Comparison of ENCODE assay signal across 8 cellular contexts in the genomic region with DNA sequence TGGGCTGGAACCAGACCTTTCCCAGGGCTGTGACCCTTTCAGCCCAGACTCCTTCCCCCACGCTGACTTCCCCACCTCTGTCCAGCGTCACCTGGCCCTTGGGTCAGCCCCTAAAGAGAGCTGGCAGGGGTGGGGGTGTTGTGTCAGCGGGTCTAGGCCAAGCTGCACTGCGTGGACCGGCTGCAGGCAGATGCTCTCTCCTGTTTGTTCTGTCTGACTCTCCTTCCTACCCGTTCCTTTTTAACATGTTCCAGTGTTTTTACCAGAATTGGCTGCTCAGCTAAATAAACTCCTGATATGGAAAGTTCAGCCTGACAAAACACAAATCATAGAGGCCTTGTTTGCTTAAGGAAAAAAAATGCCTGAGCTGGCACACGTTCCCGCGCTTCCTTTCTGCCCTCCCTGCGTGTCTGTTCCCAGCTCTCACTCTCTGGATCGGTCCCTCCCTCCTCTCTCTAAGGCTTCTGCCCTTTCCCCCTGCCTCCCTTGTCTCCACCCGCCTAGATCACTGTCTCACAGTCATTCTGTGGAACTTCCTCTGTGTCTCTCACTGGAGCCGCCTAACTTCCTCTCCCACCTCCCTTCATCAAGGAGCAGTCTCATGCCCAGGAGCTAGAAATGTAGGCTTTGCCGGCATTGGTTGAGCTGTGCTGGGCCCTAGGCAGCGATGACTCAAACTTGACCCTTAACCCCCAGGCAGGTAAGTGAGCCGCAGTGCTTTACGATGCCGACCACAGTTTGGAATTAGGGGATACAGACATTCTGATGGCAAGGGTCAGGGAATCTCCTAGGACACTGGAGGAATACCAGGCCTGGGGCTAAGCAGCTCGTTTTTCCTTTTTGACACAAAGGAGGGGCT. TPM values are rescaled to one million over a fixed set of nuclear protein-coding genes. Genes with fewer than 3 reads are reported as not detected.
DNase-seq lines count a peak whose midpoint lies in the region; TF ChIP-seq lines count a peak whose summit lies in the region.

No MANE protein-coding gene starts in this region.

- intact Hi-C loops in breast epithelium (cut with DNase I; ENCODE audit: low total_unique reads), result no loop called here

- H3K27ac ChIP-seq in breast epithelium (peak overlapping the region; percentile 75 to 84), layer of hippocampus (ENCODE audit: low read depth, low read length) (peak overlapping the region; percentile 71), substantia nigra (ENCODE audit: low read depth, low read length, poor library complexity, severe bottlenecking) (peak overlapping the region; percentile 22)

- in situ Hi-C loops in G401 (cut with HindIII; ENCODE audit: low sequenced_read_pairs), result no loop called here

- POLR2A ChIA-PET in HEK293T (lab: Yijun Ruan, JAX), result interaction anchor here (0.9 to 1.7 kb wide), 7 partner anchors 10 to 57 kb away, joined by 3 to 7 read pairs (median 3); no protein-coding TSS in a partner anchor

- TF ChIP-seq CTCF in breast epithelium (IDR thresholded peaks at IDR 0.05), result no peak

- no peak for TF ChIP-seq POLR2A in breast epithelium (IDR thresholded peaks at IDR 0.05)

- H3K9me3 ChIP-seq in breast epithelium, result no peaks in the 10 kb centered on the region

- peaks cover 0 to 10% of the 10 kb centered on the region in 2 donors for H3K4me1 ChIP-seq in breast epithelium

- peak overlapping the region in 1 of 3 donors; percentile 12 for H3K4me3 ChIP-seq in breast epithelium

- no peaks in the 10 kb centered on the region for H3K27me3 ChIP-seq in breast epithelium
- no peaks in the 10 kb centered on the region for H3K27me3 ChIP-seq in layer of hippocampus (ENCODE audit: control insufficient read depth, insufficient read depth, low read length)

- CTCF ChIA-PET in HEK293T (lab: Yijun Ruan, JAX), result interaction anchor here (0.9 to 1.5 kb wide), 5 partner anchors 9 to 60 kb away, joined by 3 to 12 read pairs (median 5); no protein-coding TSS in a partner anchor

- DNase-seq in EH (ENCODE audit: low read depth), result peak; percentile 95
- DNase-seq in NCI-H526 (lab: John Stamatoyannopoulos, UW), result peak; percentile 83 to 90
- DNase-seq in breast epithelium (ENCODE audit: low spot score in 2 of 2), result no peak
- peak in 14 of 49 donors; percentile 6 to 53 (median 28) for DNase-seq in substantia nigra (lab: John Stamatoyannopoulos, UW)
- DNase-seq in HEK293T (ENCODE audit: extremely low spot score), result no peak
- no peak for DNase-seq in G401 (ENCODE audit: low spot score)
- no peak for DNase-seq in cerebellar nuclear complex (lab: John Stamatoyannopoulos, UW)

- H3K36me3 ChIP-seq in breast epithelium, result no peaks in the 10 kb centered on the region

TF ChIP-seq in HEK293T, 16 proteins besides CTCF, POLR2A, EP300 and RAD21:
- TF ChIP-seq FOXM1 (IDR thresholded peaks at IDR 0.05; ENCODE audit: borderline replicate concordance) (no peak), ARNT (IDR thresholded peaks at IDR 0.05) (no peak), NFRKB (IDR thresholded peaks at IDR 0.05) (no peak), HDGF (IDR thresholded peaks at IDR 0.05; ENCODE audit: borderline replicate concordance) (no peak), ELF4 (IDR thresholded peaks at IDR 0.05) (no peak), LEF1 (IDR thresholded peaks at IDR 0.05; ENCODE audit: borderline replicate concordance) (no peak), CTBP1 (IDR thresholded peaks at IDR 0.05; ENCODE audit: borderline replicate concordance) (no peak), BHLHE40 (IDR thresholded peaks at IDR 0.05; ENCODE audit: borderline replicate concordance) (no peak), FOXK2 (IDR thresholded peaks at IDR 0.05) (no peak), SP1 (IDR thresholded peaks at IDR 0.05) (no peak), TARDBP (IDR thresholded peaks at IDR 0.05) (no peak), L3MBTL2 (conservative IDR thresholded peaks at IDR 0.05) (no peak), FOXA1 (IDR thresholded peaks at IDR 0.05) (no peak), SUZ12 (IDR thresholded peaks at IDR 0.05) (no peak), ZNF384 (IDR thresholded peaks at IDR 0.05) (no peak)
- TF ChIP-seq, protein P1, sequence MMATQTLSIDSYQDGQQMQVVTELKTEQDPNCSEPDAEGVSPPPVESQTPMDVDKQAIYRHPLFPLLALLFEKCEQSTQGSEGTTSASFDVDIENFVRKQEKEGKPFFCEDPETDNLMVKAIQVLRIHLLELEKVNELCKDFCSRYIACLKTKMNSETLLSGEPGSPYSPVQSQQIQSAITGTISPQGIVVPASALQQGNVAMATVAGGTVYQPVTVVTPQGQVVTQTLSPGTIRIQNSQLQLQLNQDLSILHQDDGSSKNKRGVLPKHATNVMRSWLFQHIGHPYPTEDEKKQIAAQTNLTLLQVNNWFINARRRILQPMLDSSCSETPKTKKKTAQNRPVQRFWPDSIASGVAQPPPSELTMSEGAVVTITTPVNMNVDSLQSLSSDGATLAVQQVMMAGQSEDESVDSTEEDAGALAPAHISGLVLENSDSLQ (IDR thresholded peaks at IDR 0.05), result no peak

RNA-seq across cellular contexts. Expression of a gene that starts 15.5 kb away (rescaled TPM):
- 10 to 100 TPM; 21.1 to 31.1 (median 28.2) TPM for total RNA-seq in breast epithelium
- total RNA-seq in G401 (2014; rRNA removed; shearing (Covaris generic)), result 4.3 and 4.6 TPM in 2 replicates

RNA-seq across cellular contexts. Expression of a gene that starts 41.4 kb away (rescaled TPM):
- total RNA-seq in breast epithelium, result 10 to 100 TPM in 1 of 3 donors, 1 to 10 TPM in 2; 6.2 to 13.5 (median 8.8) TPM
- 10.6 and 16.1 TPM in 2 replicates for total RNA-seq in G401 (2014; rRNA removed; shearing (Covaris generic))

Comparison
In these comparisons a context has a peak if more than half of its experiments do, and no peak if none do; other contexts are left out.
1. DNase-seq: peak in EH (single experiment) and NCI-H526 (2 of 2); none in breast epithelium (0 of 2), HEK293T (single experiment), G401 (single experiment) and cerebellar nuclear complex (0 of 2).
2. H3K27ac ChIP-seq: peak in every context shown above with its lines; median percentile 80 in breast epithelium; 71 in layer of hippocampus; 22 in substantia nigra.